ENCODE assay signal across 10 cellular contexts in the genomic region with DNA sequence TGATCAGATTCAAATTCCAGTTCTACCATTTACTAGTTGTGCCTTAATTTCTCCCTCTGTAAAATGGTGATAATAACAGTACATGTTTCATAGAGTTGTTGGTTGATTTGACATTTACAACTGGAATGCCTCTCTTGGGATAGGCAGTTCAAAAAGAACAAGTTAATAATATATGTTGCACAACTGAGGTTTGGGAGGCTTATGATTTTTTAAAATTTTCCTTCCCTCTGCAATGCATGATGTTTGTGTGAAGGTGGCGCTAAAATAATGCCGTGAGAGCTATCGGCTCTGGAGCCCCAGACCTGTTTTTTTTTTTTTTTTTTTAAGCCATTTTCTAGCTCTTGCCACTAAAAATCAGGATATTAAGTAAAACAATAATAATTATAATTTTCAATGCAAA. TPM values are rescaled to one million over a fixed set of nuclear protein-coding genes. Genes with fewer than 3 reads are reported as not detected.
DNase-seq lines count a peak whose midpoint lies in the region; ATAC-seq and TF ChIP-seq lines count a peak whose summit lies in the region.
"Had no signal": no experiment of that assay in that cellular context is flagged by ENCODE, and none has a peak within 500 bp of the region (broad histone marks: within the 10 kb centered on the region; RNA-seq: fewer than 3 reads in every experiment).

No MANE protein-coding gene starts in this region.

- DNase-seq in GM20000 (ENCODE audit: low spot score) (no peak), SK-MEL-5 (ENCODE audit: low read depth, low spot score) (peak; percentile 64), left kidney (ENCODE audit: low read depth, low spot score) (peak; percentile 9), HuH-7 (ENCODE audit: low spot score) (no peak)
- DNase-seq: activated CD8-positive, alpha-beta memory T cell treated with anti-CD3 and anti-CD28 coated beads, Interleukin-2, amount 10 ng/mL, durations not matched to agents 7 days and 5 days; NCI-H526 treated with DMSO at 0.1 percent for 48 hours had no signal

- TF ChIP-seq CTCF in GM20000 (IDR thresholded peaks at IDR 0.05; ENCODE audit: extremely low read depth, missing control alignments), result peak; percentile 9

- in situ Hi-C loops in SK-MEL-5 (cut with HindIII; ENCODE audit: low pct_unique_long_range_greater_than_20kb, low sequenced_read_pairs), result no loop called here

- ATAC-seq in HG03354 (IDR thresholded peaks at IDR 0.05; ENCODE audit: poor library complexity, severe bottlenecking, unreplicated experiment) (no peak), HG03469 (IDR thresholded peaks at IDR 0.05; ENCODE audit: unreplicated experiment) (no peak)

RNA-seq across cellular contexts. Expression of a gene that starts 18.6 kb away (rescaled TPM):
- 153 and 164 TPM in 2 replicates for total RNA-seq in SK-MEL-5 (2014; rRNA removed; shearing (Covaris generic))
- 138 and 152 TPM in 2 replicates for polyA plus RNA-seq in SK-MEL-5 (2015; cell fraction: cytosol; rRNA removed)
- 141 and 145 TPM in 2 replicates for polyA plus RNA-seq in SK-MEL-5 (2015; cell fraction: nucleus; rRNA removed)

RNA-seq across cellular contexts. Expression of a gene that starts 22.0 kb away (rescaled TPM):
- total RNA-seq in SK-MEL-5 (2014; rRNA removed; shearing (Covaris generic)), result 17.1 and 18.5 TPM in 2 replicates
- polyA plus RNA-seq in SK-MEL-5 (2015; cell fraction: cytosol; rRNA removed), result 12.6 and 14.6 TPM in 2 replicates
- 21.3 and 28.0 TPM in 2 replicates for polyA plus RNA-seq in SK-MEL-5 (2015; cell fraction: nucleus; rRNA removed)

RNA-seq across cellular contexts. Expression of a gene that starts 23.7 kb away (rescaled TPM):
- not detected in 2 replicates for total RNA-seq in SK-MEL-5 (2014; rRNA removed; shearing (Covaris generic))
- polyA plus RNA-seq in SK-MEL-5 (2015; cell fraction: cytosol; rRNA removed), result not detected in 2 replicates
- polyA plus RNA-seq in SK-MEL-5 (2015; cell fraction: nucleus; rRNA removed), result not detected in 2 replicates
- total RNA-seq: activated CD8-positive, alpha-beta memory T cell treated with anti-CD3 and anti-CD28 coated beads, Interleukin-2, amount 10 ng/mL, durations not matched to agents 7 days and 5 days; fibroblast of lung; renal cortical epithelial cell had no signal
- polyA plus RNA-seq: fibroblast of lung had no signal

RNA-seq across cellular contexts. Expression of a gene that starts 44.9 kb away (rescaled TPM):
- total RNA-seq in SK-MEL-5 (2014; rRNA removed; shearing (Covaris generic)), result 0.08 and 1.6 TPM in 2 replicates
- not detected in 2 replicates for polyA plus RNA-seq in SK-MEL-5 (2015; cell fraction: cytosol; rRNA removed)
- polyA plus RNA-seq in SK-MEL-5 (2015; cell fraction: nucleus; rRNA removed), result 18.7 and 22.8 TPM in 2 replicates

RNA-seq across cellular contexts. Expression of a gene that starts 51.1 kb away (rescaled TPM):
- total RNA-seq in SK-MEL-5 (2014; rRNA removed; shearing (Covaris generic)), result not detected in 2 replicates
- not detected in 2 replicates for polyA plus RNA-seq in SK-MEL-5 (2015; cell fraction: cytosol; rRNA removed)
- not detected in 2 replicates for polyA plus RNA-seq in SK-MEL-5 (2015; cell fraction: nucleus; rRNA removed)
- total RNA-seq: activated CD8-positive, alpha-beta memory T cell treated with anti-CD3 and anti-CD28 coated beads, Interleukin-2, amount 10 ng/mL, durations not matched to agents 7 days and 5 days; fibroblast of lung; renal cortical epithelial cell had no signal
- polyA plus RNA-seq: fibroblast of lung had no signal

Comparison
In these comparisons a context has a peak if more than half of its experiments do, and no peak if none do; other contexts are left out.
1. DNase-seq: peak in SK-MEL-5 (single experiment) and left kidney (single experiment); none in GM20000 (single experiment) and HuH-7 (single experiment).